ENCODE assay signal across 18 cellular contexts in genomic region chr1:6241107-6241886, GRCh38. TPM values are rescaled to one million over a fixed set of nuclear protein-coding genes. Genes with fewer than 3 reads are reported as not detected.
A peak's percentile ranks its signal among the peaks of the same experiment; 100 is the strongest.
DNase-seq lines count a peak whose midpoint lies in the region; ATAC-seq, FAIRE-seq and TF ChIP-seq lines count a peak whose summit lies in the region.
"Had no signal": no experiment of that assay in that cellular context is flagged by ENCODE, and none has a peak within 500 bp of the region (broad histone marks: within the 10 kb centered on the region; RNA-seq: fewer than 3 reads in every experiment).

No MANE protein-coding gene starts in this region.

- no peaks in the 10 kb centered on the region for H3K79me2 ChIP-seq in astrocyte (ENCODE audit: insufficient read depth, low read length)

- H3K4me3 Mint-ChIP-seq in MCF 10A (ENCODE audit: unreplicated experiment) (peak overlapping the region; percentile 23), astrocyte (ENCODE audit: unreplicated experiment) (peak overlapping the region; percentile 40)
- H3K4me3 Mint-ChIP-seq in stimulated activated effector memory CD8-positive, alpha-beta T cell treated with anti-CD3 and anti-CD28 coated beads, Interleukin-12 subunit alpha, Interleukin-12 subunit beta, amount 100 ng/mL, for 72 hours = peak overlapping the region; percentile 30
- H3K4me3 Mint-ChIP-seq: activated CD8-positive, alpha-beta T cell treated with anti-CD3 and anti-CD28 coated beads for 36 hours; activated naive CD4-positive, alpha-beta T cell treated with anti-CD3 and anti-CD28 coated beads, Interleukin-2, amount 10 ng/mL, durations not matched to agents 7 days and 5 days had no signal

- H3K36me3 ChIP-seq in breast epithelium (no peaks in the 10 kb centered on the region), astrocyte (ENCODE audit: insufficient read depth, low read length) (no peaks in the 10 kb centered on the region), colonic mucosa (no peaks in the 10 kb centered on the region)

- CTCF ChIA-PET in MCF 10A (lab: Yijun Ruan, JAX) = interaction anchor here (0.5 to 1.6 kb wide), 3 partner anchors 16 to 249 kb away, joined by 3 to 4 read pairs (median 3); no protein-coding TSS in a partner anchor

- no peak overlapping the region for H3K27ac Mint-ChIP-seq in MCF 10A (ENCODE audit: low read depth, unreplicated experiment)
- H3K27ac Mint-ChIP-seq in astrocyte (ENCODE audit: unreplicated experiment) = peak overlapping the region; percentile 34
- no peak overlapping the region for H3K27ac Mint-ChIP-seq in stimulated activated effector memory CD8-positive, alpha-beta T cell treated with anti-CD3 and anti-CD28 coated beads, Interleukin-12 subunit alpha, Interleukin-12 subunit beta, amount 100 ng/mL, for 72 hours
- H3K27ac Mint-ChIP-seq: activated CD8-positive, alpha-beta T cell treated with anti-CD3 and anti-CD28 coated beads for 36 hours; activated naive CD4-positive, alpha-beta T cell treated with anti-CD3 and anti-CD28 coated beads, Interleukin-2, amount 10 ng/mL, durations not matched to agents 7 days and 5 days had no signal

- DNase-seq in MCF 10A (ENCODE audit: unreplicated experiment) (no peak), breast epithelium (ENCODE audit: low spot score in 2 of 2) (no peak), astrocyte (ENCODE audit: low read depth) (no peak), islet precursor cell (peak; percentile 47), NCI-H2227 treated with DMSO at 0.1 percent for 48 hours (lab: John Stamatoyannopoulos, UW) (no peak), NCI-H1048 (lab: John Stamatoyannopoulos, UW) (no peak), colonic mucosa (no peak)
- DNase-seq in stimulated activated effector memory CD8-positive, alpha-beta T cell treated with anti-CD3 and anti-CD28 coated beads, Interleukin-12 subunit alpha, Interleukin-12 subunit beta, amount 100 ng/mL, for 72 hours (ENCODE audit: low spot score in 2 of 2) = no peak
- DNase-seq: activated CD8-positive, alpha-beta T cell treated with anti-CD3 and anti-CD28 coated beads for 36 hours; activated naive CD4-positive, alpha-beta T cell treated with anti-CD3 and anti-CD28 coated beads, Interleukin-2, amount 10 ng/mL, durations not matched to agents 7 days and 5 days; KG1; stimulated activated CD4-positive, alpha-beta T cell treated with anti-CD3 and anti-CD28 coated beads, Interleukin-2, amount 100 ng/mL, for 24 hours; T1000 had no signal

- H3K36me3 Mint-ChIP-seq in MCF 10A (ENCODE audit: insufficient read depth, unreplicated experiment) = no peaks in the 10 kb centered on the region
- H3K36me3 Mint-ChIP-seq in astrocyte (ENCODE audit: low read depth, unreplicated experiment) = no peaks in the 10 kb centered on the region
- no peaks in the 10 kb centered on the region for H3K36me3 Mint-ChIP-seq in stimulated activated effector memory CD8-positive, alpha-beta T cell treated with anti-CD3 and anti-CD28 coated beads, Interleukin-12 subunit alpha, Interleukin-12 subunit beta, amount 100 ng/mL, for 72 hours
- H3K36me3 Mint-ChIP-seq: activated naive CD4-positive, alpha-beta T cell treated with anti-CD3 and anti-CD28 coated beads, Interleukin-2, amount 10 ng/mL, durations not matched to agents 7 days and 5 days had no signal

- H3K27me3 ChIP-seq in breast epithelium (peaks cover 25 to 64% of the 10 kb centered on the region in 2 donors), astrocyte (ENCODE audit: insufficient read depth, low read length) (peaks cover 36% of the 10 kb centered on the region), colonic mucosa (peaks cover 64% of the 10 kb centered on the region)

- TF ChIP-seq POLR2A in breast epithelium (IDR thresholded peaks at IDR 0.05) = no peak

- ATAC-seq in stimulated activated effector memory CD8-positive, alpha-beta T cell treated with anti-CD3 and anti-CD28 coated beads, Interleukin-12 subunit alpha, Interleukin-12 subunit beta, amount 100 ng/mL, for 72 hours = no peak
- ATAC-seq: activated CD8-positive, alpha-beta T cell treated with anti-CD3 and anti-CD28 coated beads for 36 hours had no signal

- no peak overlapping the region for H3K9ac ChIP-seq in astrocyte (ENCODE audit: low read length)
- H3K9ac ChIP-seq in colonic mucosa (ENCODE audit: low read depth in 2 of 2, low read length in 2 of 2) = no peak overlapping the region

- no TSS peak for BruUV-seq in MCF 10A (replicated peaks; lab: Mats Ljungman, UMichigan)

- no peaks in the 10 kb centered on the region for H3K4me1 Mint-ChIP-seq in MCF 10A (ENCODE audit: insufficient read depth, unreplicated experiment)
- H3K4me1 Mint-ChIP-seq in astrocyte (ENCODE audit: low read depth, unreplicated experiment) = no peaks in the 10 kb centered on the region
- peaks cover 16% of the 10 kb centered on the region for H3K4me1 Mint-ChIP-seq in stimulated activated effector memory CD8-positive, alpha-beta T cell treated with anti-CD3 and anti-CD28 coated beads, Interleukin-12 subunit alpha, Interleukin-12 subunit beta, amount 100 ng/mL, for 72 hours

- no peak for FAIRE-seq in astrocyte (lab: Jason Lieb, UNC)

- peak overlapping the region in 1 of 3 donors; percentile 53 for H3K4me3 ChIP-seq in breast epithelium
- H3K4me3 ChIP-seq in astrocyte (ENCODE audit: insufficient read depth, low read depth, low read length) = no peak overlapping the region
- H3K4me3 ChIP-seq in colonic mucosa = no peak overlapping the region

- peaks cover 5% of the 10 kb centered on the region for H4K20me1 ChIP-seq in astrocyte (ENCODE audit: insufficient read depth, low read length)

- H3K9me3 Mint-ChIP-seq in MCF 10A (ENCODE audit: unreplicated experiment) (no peaks in the 10 kb centered on the region), astrocyte (ENCODE audit: unreplicated experiment) (no peaks in the 10 kb centered on the region)
- H3K9me3 Mint-ChIP-seq in stimulated activated effector memory CD8-positive, alpha-beta T cell treated with anti-CD3 and anti-CD28 coated beads, Interleukin-12 subunit alpha, Interleukin-12 subunit beta, amount 100 ng/mL, for 72 hours = no peaks in the 10 kb centered on the region
- H3K9me3 Mint-ChIP-seq: activated CD8-positive, alpha-beta T cell treated with anti-CD3 and anti-CD28 coated beads for 36 hours; activated naive CD4-positive, alpha-beta T cell treated with anti-CD3 and anti-CD28 coated beads, Interleukin-2, amount 10 ng/mL, durations not matched to agents 7 days and 5 days had no signal

- H3K9me3 ChIP-seq in breast epithelium (no peaks in the 10 kb centered on the region), astrocyte (ENCODE audit: insufficient read depth, low read depth, low read length) (no peaks in the 10 kb centered on the region), colonic mucosa (no peaks in the 10 kb centered on the region)

- no peak for TF ChIP-seq CTCF in MCF 10A (IDR thresholded peaks at IDR 0.05; ENCODE audit: unreplicated experiment)
- no peak for TF ChIP-seq CTCF in breast epithelium (IDR thresholded peaks at IDR 0.05)
- TF ChIP-seq CTCF in astrocyte (IDR thresholded peaks at IDR 0.05; ENCODE audit: insufficient read depth, low read depth, low read length) = no peak
- no peak for TF ChIP-seq CTCF in colonic mucosa (IDR thresholded peaks at IDR 0.05)

- H3K27ac ChIP-seq in breast epithelium (no peak overlapping the region), astrocyte (ENCODE audit: low read depth, low read length) (no peak overlapping the region), colonic mucosa (no peak overlapping the region)
- H3K27ac ChIP-seq: RWPE1 had no signal

- H3K4me1 ChIP-seq in breast epithelium (peaks cover 8 to 10% of the 10 kb centered on the region in 2 donors), astrocyte (ENCODE audit: insufficient read depth, low read length) (peaks cover 4% of the 10 kb centered on the region), colonic mucosa (peaks cover 17% of the 10 kb centered on the region)

- intact Hi-C loops in MCF 10A (cut with micrococcal nuclease) = no loop called here
- intact Hi-C loops in breast epithelium (cut with DNase I; ENCODE audit: low total_unique reads) = no loop called here
- intact Hi-C loops in colonic mucosa (cut with DNase I) = no loop called here

- H3K27me3 Mint-ChIP-seq in MCF 10A (ENCODE audit: insufficient read depth, unreplicated experiment) (peaks cover 30% of the 10 kb centered on the region), astrocyte (ENCODE audit: low read depth, unreplicated experiment) (peaks cover 40% of the 10 kb centered on the region)

- H2AFZ ChIP-seq in astrocyte (ENCODE audit: low read depth, low read length) = no peak overlapping the region

- POLR2A ChIA-PET in MCF 10A (lab: Yijun Ruan, JAX) = interaction anchor here (0.6 kb wide), 1 partner anchor 128 kb away, joined by 3 read pairs; no protein-coding TSS in a partner anchor

- peak overlapping the region; percentile 52 for H3K4me2 ChIP-seq in astrocyte (ENCODE audit: low read length)

RNA-seq across cellular contexts. Expression of gene HES3, which starts 2.7 kb away (rescaled TPM):
- total RNA-seq in MCF 10A (2022) (not detected in 2 replicates), breast epithelium (not detected), astrocyte (not detected in 2 replicates), colonic mucosa (not detected)
- total RNA-seq: activated CD8-positive, alpha-beta T cell treated with anti-CD3 and anti-CD28 coated beads for 36 hours; fibroblast of lung; mesenteric fat pad; posterior vena cava; ureter had no signal

RNA-seq across cellular contexts. Expression of gene ICMT, which starts 5.5 kb away (rescaled TPM):
- total RNA-seq in MCF 10A (2022) (26.5 and 28.3 TPM in 2 replicates), breast epithelium (10 to 100 TPM; 54.0 to 61.6 (median 54.7) TPM), astrocyte (58.1 and 59.5 TPM in 2 replicates), colonic mucosa (10 to 100 TPM; 56.6 to 72.5 TPM)

RNA-seq across cellular contexts. Expression of gene GPR153, which starts 19.6 kb away (rescaled TPM):
- total RNA-seq in MCF 10A (2022) = 4.6 and 5.0 TPM in 2 replicates
- 10 to 100 TPM in 1 of 3 donors, 1 to 10 TPM in 2; 5.4 to 34.6 (median 6.6) TPM for total RNA-seq in breast epithelium
- 3.0 and 3.7 TPM in 2 replicates for total RNA-seq in astrocyte
- total RNA-seq in colonic mucosa = 10 to 100 TPM; 19.6 to 21.0 TPM

RNA-seq across cellular contexts. Expression of gene RNF207, which starts 35.4 kb away (rescaled TPM):
- total RNA-seq in MCF 10A (2022) (6.2 and 12.4 TPM in 2 replicates), breast epithelium (10 to 100 TPM in 2 of 3 donors, 1 to 10 TPM in 1; 2.7 to 32.4 (median 29.9) TPM), astrocyte (4.7 and 7.4 TPM in 2 replicates), colonic mucosa (10 to 100 TPM; 18.4 to 19.4 TPM)

RNA-seq across cellular contexts. Expression of gene RPL22, which starts 41.9 kb away (rescaled TPM):
- total RNA-seq in MCF 10A (2022) = 477 and 513 TPM in 2 replicates
- total RNA-seq in breast epithelium = 100 to 1,000 TPM; 210 to 329 (median 306) TPM
- total RNA-seq in astrocyte = 237 and 283 TPM in 2 replicates
- total RNA-seq in colonic mucosa = 100 to 1,000 TPM; 314 to 378 TPM
